ENCODE assay signal across 8 cellular contexts in the genomic region with DNA sequence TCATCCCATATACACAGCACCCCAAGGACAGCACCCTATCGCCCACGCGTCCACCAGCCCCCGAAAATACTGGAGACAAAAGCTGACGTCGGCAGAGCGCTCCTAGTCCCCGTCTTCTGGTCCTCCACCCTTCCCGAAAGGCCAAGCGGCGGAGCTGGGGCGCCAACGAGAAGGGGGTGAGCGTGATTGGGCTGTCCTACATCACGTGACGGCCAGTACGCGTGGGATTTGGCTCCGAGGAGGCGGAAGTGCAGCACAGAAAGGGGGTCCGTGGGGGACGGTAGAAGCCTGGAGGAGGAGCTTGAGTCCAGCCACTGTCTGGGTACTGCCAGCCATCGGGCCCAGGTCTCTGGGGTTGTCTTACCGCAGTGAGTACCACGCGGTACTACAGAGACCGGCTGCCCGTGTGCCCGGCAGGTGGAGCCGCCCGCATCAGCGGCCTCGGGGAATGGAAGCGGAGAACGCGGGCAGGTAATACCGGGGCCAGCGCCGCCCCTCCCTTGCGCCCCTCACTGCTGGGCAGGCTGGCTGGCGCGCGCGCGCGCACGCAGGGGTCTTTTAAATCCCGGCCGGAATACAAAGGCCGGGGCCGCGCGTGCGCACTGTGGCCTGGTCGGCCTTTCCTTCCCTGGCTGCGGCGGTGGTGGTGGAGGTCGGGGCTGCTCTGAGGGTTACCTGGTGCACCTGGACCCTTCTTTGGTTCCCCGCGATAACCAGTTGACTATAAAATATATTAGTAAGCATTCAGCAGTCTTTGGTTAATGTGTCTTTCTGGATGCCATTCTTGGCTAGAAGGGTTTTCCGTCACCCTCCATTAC. TPM values are rescaled to one million over a fixed set of nuclear protein-coding genes. Genes with fewer than 3 reads are reported as not detected.
DNase-seq lines count a peak whose midpoint lies in the region; ATAC-seq, FAIRE-seq and TF ChIP-seq lines count a peak whose summit lies in the region.

TSS of gene TDG (plus strand) at position 283 of the 818 bp plus-strand sequence. CDS start at position 449, 166 bp downstream.

- TF ChIP-seq CTCF in D721Med (IDR thresholded peaks at IDR 0.05; ENCODE audit: insufficient read depth, missing control alignments) = no peak
- TF ChIP-seq CTCF in OCI-LY3 (IDR thresholded peaks at IDR 0.05; ENCODE audit: low read depth, low read length) = no peak
- peak in 1 of 2 donors; percentile 14 for TF ChIP-seq CTCF in endothelial cell of umbilical vein (IDR thresholded peaks at IDR 0.05; ENCODE audit: extremely low read depth in 1 of 2, insufficient read depth in 1 of 2, low read depth in 1 of 2, low read length in 2 of 2)

- H4K20me1 ChIP-seq in OCI-LY3 (ENCODE audit: insufficient read depth, low read length) = peaks cover 16% of the 10 kb centered on the region
- H4K20me1 ChIP-seq in endothelial cell of umbilical vein (replicated peaks; ENCODE audit: control insufficient read depth, extremely low read depth, insufficient read depth, low read length) = no peaks in the 10 kb centered on the region

- H3K9me1 ChIP-seq in endothelial cell of umbilical vein (replicated peaks; ENCODE audit: control insufficient read depth, extremely low read depth, insufficient read depth, low read length) = no peaks in the 10 kb centered on the region

- H3K36me3 ChIP-seq in OCI-LY3 (replicated peaks; ENCODE audit: low read depth, low read length) = peaks cover 18% of the 10 kb centered on the region
- H3K36me3 ChIP-seq in endothelial cell of umbilical vein (ENCODE audit: control insufficient read depth in 2 of 2, extremely low read depth in 1 of 2, insufficient read depth in 2 of 2, low read length in 2 of 2) = no peaks in the 10 kb centered on the region

- H3K9me3 ChIP-seq in OCI-LY3 (ENCODE audit: insufficient read depth, low read length) (no peaks in the 10 kb centered on the region), endothelial cell of umbilical vein (replicated peaks; ENCODE audit: control insufficient read depth, insufficient read depth, low read length) (no peaks in the 10 kb centered on the region)

- H3K4me2 ChIP-seq in OCI-LY3 (ENCODE audit: low read length) (peak within 1 kb of the TSS; percentile 95), endothelial cell of umbilical vein (ENCODE audit: insufficient read depth, low read length) (peak within 1 kb of the TSS; percentile 99)

- TF ChIP-seq POLR2A in endothelial cell of umbilical vein (IDR thresholded peaks at IDR 0.05; ENCODE audit: low read depth, low read length) = peak; percentile 99

- H3K27me3 ChIP-seq in OCI-LY3 (ENCODE audit: low read depth, low read length) (no peaks in the 10 kb centered on the region), endothelial cell of umbilical vein (ENCODE audit: control insufficient read depth in 2 of 2, insufficient read depth in 2 of 2, low read length in 2 of 2) (no peaks in the 10 kb centered on the region)

- POLR2A ChIA-PET in endothelial cell of umbilical vein (lab: Charles Lee) = interaction anchor here (0.6 to 2.4 kb wide), 7 partner anchors 9 to 172 kb away, joined by 3 to 34 read pairs (median 4); partner anchors contain the start of genes HSP90B1 and NFYB

- intact Hi-C loops in endothelial cell of umbilical vein (cut with micrococcal nuclease) = loop anchor here (1.0 to 2.0 kb wide), 4 partner anchors 8 to 144 kb away; partner anchors contain the start of genes HCFC2 and HSP90B1

- dilution Hi-C loops in endothelial cell of umbilical vein (cut with MboI; ENCODE audit: extremely low pct_ligation_motif_present, low sequenced_read_pairs) = no loop called here

- ATAC-seq in GM21515 (IDR thresholded peaks at IDR 0.05; ENCODE audit: unreplicated experiment) = peak; percentile 93

- CTCF ChIA-PET in endothelial cell of umbilical vein (lab: Charles Lee) = interaction anchor here (0.8 to 2.9 kb wide), 5 partner anchors 9 to 143 kb away, joined by 3 to 20 read pairs (median 5); partner anchors contain the start of gene HCFC2

- FAIRE-seq in D721Med (lab: Jason Lieb, UNC) (no peak), endothelial cell of umbilical vein (lab: Jason Lieb, UNC) (peak; percentile 79)

- H2AFZ ChIP-seq in OCI-LY3 (ENCODE audit: low read depth, low read length) = peak within 1 kb of the TSS; percentile 78; the same call in 1 of the 2 replicates
- peak within 1 kb of the TSS; percentile 51 for H2AFZ ChIP-seq in endothelial cell of umbilical vein (ENCODE audit: low read depth, low read length)

- H3K27ac ChIP-seq in OCI-LY3 (ENCODE audit: low read length) = peak within 1 kb of the TSS; percentile 85
- peak within 1 kb of the TSS; percentile 74 for H3K27ac ChIP-seq in endothelial cell of umbilical vein (ENCODE audit: insufficient read depth, low read depth, low read length)

- H3K79me2 ChIP-seq in OCI-LY3 (ENCODE audit: low read length) (peaks cover 75% of the 10 kb centered on the region), endothelial cell of umbilical vein (ENCODE audit: control insufficient read depth, insufficient read depth, low read length) (peaks cover 64% of the 10 kb centered on the region)

- H3K4me3 ChIP-seq in OCI-LY3 (ENCODE audit: low read length) (peak within 1 kb of the TSS; percentile 88), endothelial cell of umbilical vein (replicated peaks in 1 of 3; ENCODE audit: insufficient read depth in 1 of 3, low read depth in 1 of 3, low read length in 3 of 3) (peak within 1 kb of the TSS; percentile 88 to 98 (median 93))

- no TSS peak for BruUV-seq in endothelial cell of umbilical vein (replicated peaks; lab: Mats Ljungman, UMichigan)

- DNase-seq in D721Med (ENCODE audit: insufficient read length, low spot score) (peak; percentile 58), HuH-7 (ENCODE audit: low spot score) (peak; percentile 89), activated T-cell treated with anti-CD3 and anti-CD28 coated beads for 1 hour (ENCODE audit: low read depth) (peak; percentile 92), endothelial cell of umbilical vein (ENCODE audit: low read depth, low spot score) (peak; percentile 99), middle frontal gyrus (ENCODE audit: extremely low spot score, low spot score) (peak; percentile 97)
- peak; percentile 91 to 95 for DNase-seq in stimulated activated CD8-positive, alpha-beta memory T cell treated with anti-CD3 and anti-CD28 coated beads, Interleukin-2, amount 100 ng/mL, for 48 hours (ENCODE audit: low read depth in 2 of 2)

- H3K9ac ChIP-seq in OCI-LY3 (ENCODE audit: low read length) (peak within 1 kb of the TSS; percentile 98), endothelial cell of umbilical vein (replicated peaks; ENCODE audit: extremely low read depth, insufficient read depth, low read length) (peak within 1 kb of the TSS; percentile 95)

- H3K4me1 ChIP-seq in OCI-LY3 (ENCODE audit: low read length) = peaks cover 13% of the 10 kb centered on the region
- H3K4me1 ChIP-seq in endothelial cell of umbilical vein (ENCODE audit: control insufficient read depth, extremely low read depth, insufficient read depth, low read length) = peaks cover 10% of the 10 kb centered on the region

TF ChIP-seq in endothelial cell of umbilical vein, 7 proteins besides CTCF, POLR2A, EP300 and RAD21:
- TF ChIP-seq JUN (IDR thresholded peaks at IDR 0.05; ENCODE audit: borderline replicate concordance, insufficient read depth, insufficient read length, low read depth) = no peak
- no peak for TF ChIP-seq MYC (IDR thresholded peaks at IDR 0.05; ENCODE audit: low read depth, low read length)
- peak; percentile 98 for TF ChIP-seq POLR2AphosphoS5 (IDR thresholded peaks at IDR 0.05; ENCODE audit: insufficient read depth, low read depth, low read length)
- TF ChIP-seq, protein P1, sequence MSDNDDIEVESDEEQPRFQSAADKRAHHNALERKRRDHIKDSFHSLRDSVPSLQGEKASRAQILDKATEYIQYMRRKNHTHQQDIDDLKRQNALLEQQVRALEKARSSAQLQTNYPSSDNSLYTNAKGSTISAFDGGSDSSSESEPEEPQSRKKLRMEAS (IDR thresholded peaks at IDR 0.05; ENCODE audit: insufficient read depth, insufficient read length) = peak; percentile 98
- TF ChIP-seq FOS (IDR thresholded peaks at IDR 0.05; ENCODE audit: borderline replicate concordance, insufficient read depth, low read length) = no peak
TF ChIP-seq in endothelial cell of umbilical vein: peak in this region for 2.

RNA-seq across cellular contexts. Expression of gene TDG, which starts in this region (rescaled TPM):
- 35.1 and 36.8 TPM in 2 replicates for total RNA-seq in endothelial cell of umbilical vein
- 13.8 and 17.6 TPM in 2 replicates for polyA plus RNA-seq in endothelial cell of umbilical vein
- polyA plus RNA-seq in endothelial cell of umbilical vein (2011; cell fraction: cytosol; rRNA removed) = 16.5 and 18.1 TPM in 2 replicates
- 29.0 and 40.9 TPM in 2 replicates for polyA plus RNA-seq in endothelial cell of umbilical vein (2011; cell fraction: nucleus; rRNA removed)
- 27.8 and 35.9 TPM in 2 replicates for polyA plus RNA-seq in endothelial cell of umbilical vein (2012)
- 17.9 and 18.1 TPM in 2 replicates for polyA minus RNA-seq in endothelial cell of umbilical vein
- polyA minus RNA-seq in endothelial cell of umbilical vein (2011; cell fraction: cytosol; rRNA and poly(A)+ RNA removed) = 13.5 TPM
- 21.6 and 31.0 TPM in 2 replicates for polyA minus RNA-seq in endothelial cell of umbilical vein (2011; cell fraction: nucleus; rRNA and poly(A)+ RNA removed)

Comparison
In these comparisons a context has a peak if more than half of its experiments do, and no peak if none do; other contexts are left out.
1. Peak in every context shown above with its lines: DNase-seq, ATAC-seq, H3K4me3 ChIP-seq and H3K27ac ChIP-seq.